8 cellular contexts compared by ENCODE assay signal in genomic region chr2:84880645-84881521, GRCh38. TPM values are rescaled to one million over a fixed set of nuclear protein-coding genes. Genes with fewer than 3 reads are reported as not detected.
A peak's percentile ranks its signal among the peaks of the same experiment; 100 is the strongest.
DNase-seq lines count a peak whose midpoint lies in the region; ATAC-seq and TF ChIP-seq lines count a peak whose summit lies in the region.

Gene TRABD2A, minus strand, starts transcription at chr2:84881084. Its CDS starts 45 bp downstream, at chr2:84881039.

- POLR2A ChIA-PET in PC-9 (lab: Charles Lee; ENCODE audit: unreplicated experiment), result no interaction called here

- H3K27me3 ChIP-seq in PC-9 (ENCODE audit: insufficient read depth, low read depth) (peaks cover 47% of the 10 kb centered on the region), spleen (replicated peaks in 1 of 7) (peaks cover 4 to 39% (median 25%) of the 10 kb centered on the region in 7 donors)

- CTCF ChIA-PET in PC-9 (lab: Charles Lee), result no interaction called here

- H3K79me2 ChIP-seq in PC-9 (ENCODE audit: low read depth), result no peaks in the 10 kb centered on the region

- peaks cover 25% of the 10 kb centered on the region for H3K36me3 Mint-ChIP-seq in activated naive CD8-positive, alpha-beta T cell treated with anti-CD3 and anti-CD28 coated beads for 36 hours

- H3K9me2 ChIP-seq in PC-9 (ENCODE audit: insufficient read depth), result no peaks in the 10 kb centered on the region

- H2AFZ ChIP-seq in PC-9, result peak within 1 kb of the TSS; percentile 85

- no TSS peak for BruUV-seq in PC-9 (replicated peaks; lab: Mats Ljungman, UMichigan)

- TF ChIP-seq POLR2A in spleen (IDR thresholded peaks at IDR 0.05), result no peak

- peaks cover 61% of the 10 kb centered on the region for H3K4me1 Mint-ChIP-seq in activated naive CD8-positive, alpha-beta T cell treated with anti-CD3 and anti-CD28 coated beads for 36 hours

- peak within 1 kb of the TSS; percentile 93 for H3K4me2 ChIP-seq in PC-9

- H3K27ac ChIP-seq in PC-9, result no peak within 1 kb of the TSS
- peak within 1 kb of the TSS; percentile 27 to 81 (median 67) for H3K27ac ChIP-seq in spleen

- WGBS in spleen, 5 donors, result 1 to 2% (median 1%) methylated on average over 26 to 77 of the region's 77 CpGs

- H3K36me3 ChIP-seq in PC-9 (ENCODE audit: low read depth) (no peaks in the 10 kb centered on the region), spleen (no peaks in the 10 kb centered on the region)

- in situ Hi-C loops in GM13976 (cut with MboI; ENCODE audit: low sequenced_read_pairs, unreplicated experiment), result no loop called here

- no peaks in the 10 kb centered on the region for H3K27me3 Mint-ChIP-seq in activated naive CD8-positive, alpha-beta T cell treated with anti-CD3 and anti-CD28 coated beads for 36 hours

- peak within 1 kb of the TSS; percentile 59 for H3K4me3 ChIP-seq in PC-9
- peak within 1 kb of the TSS; percentile 50 for H3K4me3 ChIP-seq in iPS-11a (ENCODE audit: low read depth, low read length)
- H3K4me3 ChIP-seq in spleen, result peak within 1 kb of the TSS; percentile 48 to 78 (median 55)

- H3K4me1 ChIP-seq in PC-9 (replicated peaks; ENCODE audit: insufficient read depth), result 0 out of 2 replicates have a peak, but pooled peaks cover 4% of the 10 kb centered on the region
- H3K4me1 ChIP-seq in spleen, result peaks cover 8 to 48% (median 35%) of the 10 kb centered on the region in 6 donors

- H3K27ac Mint-ChIP-seq in activated naive CD8-positive, alpha-beta T cell treated with anti-CD3 and anti-CD28 coated beads for 36 hours, result peak within 1 kb of the TSS; percentile 98

- no peaks in the 10 kb centered on the region; the same call in 1 of the 2 replicates for H3F3A ChIP-seq in PC-9 (ENCODE audit: insufficient read depth, low read depth)

- H3K4me3 Mint-ChIP-seq in activated naive CD8-positive, alpha-beta T cell treated with anti-CD3 and anti-CD28 coated beads for 36 hours, result peak within 1 kb of the TSS; percentile 96

- DNase-seq in GM13976 (ENCODE audit: low spot score), result peak; percentile 49
- no peak for DNase-seq in PC-9
- peak; percentile 87 for DNase-seq in activated naive CD8-positive, alpha-beta T cell treated with anti-CD3 and anti-CD28 coated beads for 36 hours
- peak; percentile 91 for DNase-seq in spleen

- H3K9me3 ChIP-seq in PC-9 (ENCODE audit: insufficient read depth, low read depth) (no peaks in the 10 kb centered on the region), spleen (no peaks in the 10 kb centered on the region)

- H4K20me1 ChIP-seq in PC-9 (ENCODE audit: insufficient read depth), result no peaks in the 10 kb centered on the region

- no peaks in the 10 kb centered on the region for H3K9me3 Mint-ChIP-seq in activated naive CD8-positive, alpha-beta T cell treated with anti-CD3 and anti-CD28 coated beads for 36 hours

- ATAC-seq in GM19452 (IDR thresholded peaks at IDR 0.05; ENCODE audit: unreplicated experiment), result no peak
- ATAC-seq in GM21390 (IDR thresholded peaks at IDR 0.05; ENCODE audit: unreplicated experiment), result no peak
- ATAC-seq in GM21786 (IDR thresholded peaks at IDR 0.05; ENCODE audit: unreplicated experiment), result no peak

- TF ChIP-seq CTCF in GM13976 (IDR thresholded peaks at IDR 0.05; ENCODE audit: borderline replicate concordance, control extremely low read depth, extremely low read depth, insufficient read depth, missing control alignments) (no peak), PC-9 (conservative IDR thresholded peaks at IDR 0.05) (no peak), spleen (IDR thresholded peaks at IDR 0.05 in 8 of 11, conservative IDR thresholded peaks at IDR 0.05 in 3 of 11) (no peak)

- intact Hi-C loops in PC-9 (cut with micrococcal nuclease; ENCODE audit: unreplicated experiment), result no loop called here
- intact Hi-C loops in spleen (cut with DNase I; ENCODE audit: low total_unique reads), result no loop called here

RNA-seq across cellular contexts. Expression of gene TRABD2A, which starts in this region (rescaled TPM):
- total RNA-seq in PC-9 (2021) (0.88 and 2.2 TPM in 2 replicates), spleen (10 to 100 TPM in 2 of 7 donors, 1 to 10 TPM in 5; 5.4 to 12.5 (median 9.2) TPM)
- 10 to 100 TPM; 59.2 to 61.7 TPM for total RNA-seq in activated naive CD8-positive, alpha-beta T cell treated with anti-CD3 and anti-CD28 coated beads for 36 hours
- polyA plus RNA-seq in spleen, result 1 to 10 TPM; 4.5 to 8.6 (median 5.0) TPM

Comparison
In these comparisons a context has a peak if more than half of its experiments do, and no peak if none do; other contexts are left out.
1. RNA of gene TRABD2A (total RNA-seq): 59.2 to 61.7 TPM in activated naive CD8-positive, alpha-beta T cell treated with anti-CD3 and anti-CD28 coated beads for 36 hours; 5.4 to 12.5 TPM in spleen and 0.88 to 2.2 TPM in PC-9; every median in the first group is over 4 times any median in the second.
2. DNase-seq: peak in GM13976 (single experiment), activated naive CD8-positive, alpha-beta T cell treated with anti-CD3 and anti-CD28 coated beads for 36 hours (single experiment) and spleen (single experiment); none in PC-9 (0 of 2).
3. Peak in every context shown above with its lines, with median percentiles within 50 percentile points of each other: H3K4me3 ChIP-seq.